8 cellular contexts compared by ENCODE assay signal in the genomic region with DNA sequence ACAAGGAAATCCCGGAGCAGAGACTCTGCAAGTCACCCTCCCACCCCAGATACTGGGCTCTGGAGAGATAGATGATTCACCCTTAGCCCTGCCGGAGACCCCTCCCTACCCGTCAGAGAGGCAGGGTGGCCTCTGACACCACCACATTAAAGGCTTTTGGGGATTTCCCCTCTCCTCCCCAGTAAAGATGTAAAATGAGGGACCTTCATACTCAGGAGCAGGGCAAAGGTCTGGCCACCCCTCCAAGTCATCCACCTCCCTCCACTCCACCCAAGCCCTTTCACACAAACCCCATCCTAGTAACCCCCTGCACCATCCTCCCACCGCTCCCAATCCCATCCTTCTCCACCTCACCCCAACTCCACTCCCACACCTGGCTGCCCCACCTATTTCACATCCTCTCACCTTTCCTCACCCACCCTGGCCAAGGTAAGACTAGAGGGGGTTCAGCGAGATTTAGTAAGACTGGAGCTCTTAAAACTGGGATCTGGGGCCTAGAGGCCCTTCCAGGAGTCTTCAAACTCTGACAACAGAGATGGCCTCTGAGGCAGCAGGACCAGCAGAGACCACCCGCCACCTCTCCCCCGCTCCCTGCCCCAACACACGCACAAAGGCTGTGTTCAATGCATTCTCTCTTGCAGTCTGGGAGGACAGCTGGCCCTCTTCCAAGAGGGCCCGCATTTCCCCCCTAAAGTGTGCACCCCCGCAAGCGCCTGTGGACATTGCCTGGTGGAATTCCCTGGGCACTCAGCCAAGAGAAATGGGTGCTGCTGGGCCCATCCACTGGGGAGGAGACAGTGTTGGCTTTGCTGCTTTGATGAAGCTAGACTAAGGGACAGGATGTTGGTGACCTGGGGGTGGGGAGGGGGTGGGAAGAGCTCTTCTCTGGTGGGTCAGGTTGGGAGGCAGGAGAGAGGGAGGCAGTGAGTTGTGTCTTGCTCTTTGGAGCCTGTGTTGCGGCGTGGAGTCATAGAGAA. TPM values are rescaled to one million over a fixed set of nuclear protein-coding genes. Genes with fewer than 3 reads are reported as not detected.
DNase-seq lines count a peak whose midpoint lies in the region; TF ChIP-seq lines count a peak whose summit lies in the region.

No MANE protein-coding gene starts in this region.

- no peaks in the 10 kb centered on the region for H3K9me3 ChIP-seq in endocrine pancreas (ENCODE audit: control insufficient read depth, low read length)

- DNase-seq in HFFc6: no peak
- DNase-seq in activated CD4-positive, alpha-beta T cell treated with anti-CD3 and anti-CD28 coated beads, Interleukin-2, amount 10 ng/mL, durations not matched to agents 24 days and 14 days: peak; percentile 80
- DNase-seq in posterior vena cava (ENCODE audit: low spot score): no peak
- DNase-seq in NCI-H1048 (lab: John Stamatoyannopoulos, UW): no peak
- no peak for DNase-seq in medulla oblongata (ENCODE audit: extremely low spot score)
- DNase-seq in KG1 (lab: John Stamatoyannopoulos, UW): no peak

- TF ChIP-seq CTCF in HFFc6 (IDR thresholded peaks at IDR 0.05): no peak

- no peaks in the 10 kb centered on the region for H3K27me3 ChIP-seq in endocrine pancreas (ENCODE audit: control insufficient read depth, insufficient read depth, low read length)

- H3K27ac ChIP-seq in skin epidermis: peak overlapping the region in 1 of 21 experiments; percentile 20

- peak overlapping the region; percentile 43; the same call in 1 of the 2 replicates for H3K4me3 Mint-ChIP-seq in HFFc6
- peak overlapping the region; percentile 88 for H3K4me3 Mint-ChIP-seq in activated CD4-positive, alpha-beta T cell treated with anti-CD3 and anti-CD28 coated beads, Interleukin-2, amount 10 ng/mL, durations not matched to agents 24 days and 14 days

- H3K4me1 Mint-ChIP-seq in HFFc6 (ENCODE audit: low read depth): peaks cover 29% of the 10 kb centered on the region
- H3K4me1 Mint-ChIP-seq in activated CD4-positive, alpha-beta T cell treated with anti-CD3 and anti-CD28 coated beads, Interleukin-2, amount 10 ng/mL, durations not matched to agents 24 days and 14 days: peaks cover 15% of the 10 kb centered on the region

- H3K9me3 Mint-ChIP-seq in HFFc6: no peaks in the 10 kb centered on the region
- H3K9me3 Mint-ChIP-seq in activated CD4-positive, alpha-beta T cell treated with anti-CD3 and anti-CD28 coated beads, Interleukin-2, amount 10 ng/mL, durations not matched to agents 24 days and 14 days: no peaks in the 10 kb centered on the region

- intact Hi-C loops in activated CD4-positive, alpha-beta T cell treated with anti-CD3 and anti-CD28 coated beads, Interleukin-2, amount 10 ng/mL, durations not matched to agents 24 days and 14 days (cut with micrococcal nuclease): loop anchor here (2.0 to 5.0 kb wide), 2 partner anchors 53 to 193 kb away; partner anchors contain the start of genes CARHSP1 and METTL22
- intact Hi-C loops in posterior vena cava (cut with DNase I): no loop called here

- H3K4me1 ChIP-seq in endocrine pancreas (ENCODE audit: control insufficient read depth, insufficient read depth, low read length): no peaks in the 10 kb centered on the region

- H3K36me3 ChIP-seq in endocrine pancreas (ENCODE audit: control insufficient read depth, insufficient read depth, low read length): no peaks in the 10 kb centered on the region

- H3K27me3 Mint-ChIP-seq in HFFc6 (ENCODE audit: insufficient read depth): peaks cover 21% of the 10 kb centered on the region
- H3K27me3 Mint-ChIP-seq in activated CD4-positive, alpha-beta T cell treated with anti-CD3 and anti-CD28 coated beads, Interleukin-2, amount 10 ng/mL, durations not matched to agents 24 days and 14 days: no peaks in the 10 kb centered on the region

- no peaks in the 10 kb centered on the region for H3K36me3 Mint-ChIP-seq in HFFc6 (ENCODE audit: low read depth)
- H3K36me3 Mint-ChIP-seq in activated CD4-positive, alpha-beta T cell treated with anti-CD3 and anti-CD28 coated beads, Interleukin-2, amount 10 ng/mL, durations not matched to agents 24 days and 14 days (ENCODE audit: low read depth): peaks cover 2% of the 10 kb centered on the region

- no peak overlapping the region for H3K27ac Mint-ChIP-seq in HFFc6
- H3K27ac Mint-ChIP-seq in activated CD4-positive, alpha-beta T cell treated with anti-CD3 and anti-CD28 coated beads, Interleukin-2, amount 10 ng/mL, durations not matched to agents 24 days and 14 days: peak overlapping the region; percentile 91

- H3K4me3 ChIP-seq in endocrine pancreas (ENCODE audit: control insufficient read depth, insufficient read depth, low read length) (peak overlapping the region; percentile 61), skin epidermis (peak overlapping the region; percentile 51 to 60 (median 55))

- H3K9ac ChIP-seq in endocrine pancreas (ENCODE audit: control insufficient read depth, insufficient read depth, low read length): no peak overlapping the region

RNA-seq across cellular contexts. Expression of gene ABAT, which starts 1.1 kb away (rescaled TPM):
- 1 to 10 TPM in 1 of 6 experiments, under 1 TPM in 5; 0.51 to 1.3 (median 0.59) TPM for total RNA-seq in HFFc6 (2021; fragmentation: NEBNext Ultra II Directional; extraction: Animal tissue kit (Norgen Biotek cat#: 25700))
- 5.0 and 5.9 TPM in 2 replicates for total RNA-seq in activated CD4-positive, alpha-beta T cell treated with anti-CD3 and anti-CD28 coated beads, Interleukin-2, amount 10 ng/mL, durations not matched to agents 24 days and 14 days
- 1 to 10 TPM; 2.2 to 4.4 TPM for total RNA-seq in posterior vena cava

RNA-seq across cellular contexts. Expression of gene METTL22, which starts 54.0 kb away (rescaled TPM):
- 10 to 100 TPM; 33.5 to 38.0 (median 36.0) TPM for total RNA-seq in HFFc6 (2021; fragmentation: NEBNext Ultra II Directional; extraction: Animal tissue kit (Norgen Biotek cat#: 25700))
- 36.2 and 38.4 TPM in 2 replicates for total RNA-seq in activated CD4-positive, alpha-beta T cell treated with anti-CD3 and anti-CD28 coated beads, Interleukin-2, amount 10 ng/mL, durations not matched to agents 24 days and 14 days
- total RNA-seq in posterior vena cava: 10 to 100 TPM; 27.4 to 30.7 TPM
